8 cellular contexts compared by ENCODE assay signal in the genomic region with DNA sequence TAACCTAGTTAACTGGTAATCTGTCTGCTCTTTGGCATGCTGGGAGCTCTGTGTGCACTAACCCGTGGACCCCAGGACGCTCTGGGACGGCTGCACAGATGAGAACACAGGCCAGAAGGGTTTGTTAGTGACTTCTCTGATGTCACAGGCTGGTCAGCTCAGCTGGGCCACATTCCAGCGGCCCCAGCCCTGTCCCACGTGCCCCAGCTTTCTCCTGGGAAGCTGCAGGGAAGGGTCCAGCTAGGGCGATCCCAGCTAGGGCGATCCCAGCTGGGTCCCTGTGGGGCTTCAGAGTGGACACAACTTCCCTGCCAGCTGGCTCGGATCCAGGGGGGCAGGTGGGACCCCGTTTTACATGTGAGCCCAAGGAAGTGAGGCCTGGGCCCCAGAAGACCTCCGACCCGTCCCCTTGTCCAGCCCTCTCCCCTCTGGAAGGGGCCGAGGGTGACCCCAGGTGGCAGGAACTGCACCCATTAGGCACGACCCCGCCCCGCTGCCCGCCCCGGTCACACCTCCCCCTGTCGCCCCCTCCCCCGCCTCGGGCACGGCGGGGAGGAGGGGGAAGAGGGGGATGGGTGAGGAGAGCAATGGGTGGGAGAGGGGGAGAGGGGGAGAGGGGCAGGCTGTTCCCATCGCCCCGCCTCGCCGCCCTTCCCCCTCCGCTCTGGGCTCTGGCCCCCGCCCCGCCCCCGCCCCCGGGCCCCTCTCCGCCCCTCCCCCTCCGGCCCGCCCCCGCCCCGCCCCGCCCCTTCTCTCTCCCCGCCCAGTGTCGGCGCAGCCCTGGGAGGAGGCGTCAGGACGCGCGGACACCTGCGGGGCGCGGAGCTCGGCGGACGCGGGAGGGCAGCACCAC.
DNase-seq lines count a peak whose midpoint lies in the region; ATAC-seq and TF ChIP-seq lines count a peak whose summit lies in the region.

No MANE protein-coding gene starts in this region.

- peaks cover 44% of the 10 kb centered on the region for H3K4me1 Mint-ChIP-seq in WTC11
- H3K4me1 Mint-ChIP-seq in progenitor cell of endocrine pancreas (ENCODE audit: low read depth) = peaks cover 28% of the 10 kb centered on the region

- TF ChIP-seq CTCF in LNCaP clone FGC (IDR thresholded peaks at IDR 0.05; ENCODE audit: control insufficient read depth, extremely low read depth, insufficient read depth) = peak; percentile 46
- TF ChIP-seq CTCF in WTC11 (IDR thresholded peaks at IDR 0.05) = no peak
- peak; percentile 18 for TF ChIP-seq CTCF in progenitor cell of endocrine pancreas (IDR thresholded peaks at IDR 0.05; ENCODE audit: unreplicated experiment)

- H3K4me3 Mint-ChIP-seq in WTC11 = peak overlapping the region; percentile 64
- H3K4me3 Mint-ChIP-seq in progenitor cell of endocrine pancreas (ENCODE audit: low read depth) = peak overlapping the region; percentile 62

- peaks cover 3% of the 10 kb centered on the region; the same call in 1 of the 2 replicates for H3K36me3 Mint-ChIP-seq in WTC11
- H3K36me3 Mint-ChIP-seq in progenitor cell of endocrine pancreas (ENCODE audit: insufficient read depth) = no peaks in the 10 kb centered on the region

- peak overlapping the region; percentile 86 for H3K27ac Mint-ChIP-seq in WTC11
- H3K27ac Mint-ChIP-seq in progenitor cell of endocrine pancreas = peak overlapping the region; percentile 99

- peak; percentile 10 for DNase-seq in CD1c-positive myeloid dendritic cell (ENCODE audit: extremely low spot score)
- peak; percentile 85 for DNase-seq in GM19238 (ENCODE audit: insufficient read length, low spot score)
- no peak for DNase-seq in LNCaP clone FGC (ENCODE audit: low read depth)
- DNase-seq in WTC11 (ENCODE audit: low spot score) = peak; percentile 67
- DNase-seq in Right ventricle myocardium superior = peak; percentile 46
- DNase-seq in progenitor cell of endocrine pancreas (ENCODE audit: low spot score, unreplicated experiment) = peak; percentile 70
- DNase-seq in DMS114 treated with DMSO at 0.1 percent for 48 hours (lab: John Stamatoyannopoulos, UW; ENCODE audit: unreplicated experiment) = no peak

- ATAC-seq in WTC11 = peak; percentile 53
- peak; percentile 58 for ATAC-seq in Right ventricle myocardium superior (ENCODE audit: poor library complexity)
- ATAC-seq in HG02610 (IDR thresholded peaks at IDR 0.05; ENCODE audit: unreplicated experiment) = no peak

- intact Hi-C loops in Right ventricle myocardium superior (cut with DNase I) = no loop called here

- H3K4me3 ChIP-seq in LNCaP clone FGC (ENCODE audit: low read depth, low read length) = peak overlapping the region; percentile 31

- POLR2A ChIA-PET in WTC11 (lab: Charles Lee) = interaction anchor here (0.6 to 1.5 kb wide), 4 partner anchors 8 to 357 kb away, joined by 3 to 4 read pairs (median 3); no protein-coding TSS in a partner anchor

- H3K9me3 Mint-ChIP-seq in WTC11 (no peaks in the 10 kb centered on the region), progenitor cell of endocrine pancreas (ENCODE audit: low read depth) (no peaks in the 10 kb centered on the region)

- CTCF ChIA-PET in WTC11 (lab: Charles Lee) = interaction anchor here (0.9 to 2.5 kb wide), 7 partner anchors 8 to 253 kb away, joined by 3 to 11 read pairs (median 4); no protein-coding TSS in a partner anchor

- peaks cover 40% of the 10 kb centered on the region for H3K27me3 Mint-ChIP-seq in WTC11 (ENCODE audit: low read depth)
- peaks cover 2% of the 10 kb centered on the region for H3K27me3 Mint-ChIP-seq in progenitor cell of endocrine pancreas

TF ChIP-seq in WTC11, 78 proteins besides CTCF, POLR2A, EP300 and RAD21 (continues in another document):
- TF ChIP-seq, protein P1, sequence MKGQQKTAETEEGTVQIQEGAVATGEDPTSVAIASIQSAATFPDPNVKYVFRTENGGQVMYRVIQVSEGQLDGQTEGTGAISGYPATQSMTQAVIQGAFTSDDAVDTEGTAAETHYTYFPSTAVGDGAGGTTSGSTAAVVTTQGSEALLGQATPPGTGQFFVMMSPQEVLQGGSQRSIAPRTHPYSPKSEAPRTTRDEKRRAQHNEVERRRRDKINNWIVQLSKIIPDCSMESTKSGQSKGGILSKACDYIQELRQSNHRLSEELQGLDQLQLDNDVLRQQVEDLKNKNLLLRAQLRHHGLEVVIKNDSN (CRISPR knock-in tag; IDR thresholded peaks at IDR 0.05) = peak; percentile 68; the same call in 1 of the 2 replicates
- TF ChIP-seq NR2C2 (CRISPR knock-in tag; IDR thresholded peaks at IDR 0.05) = no peak
- TF ChIP-seq, protein P2, sequence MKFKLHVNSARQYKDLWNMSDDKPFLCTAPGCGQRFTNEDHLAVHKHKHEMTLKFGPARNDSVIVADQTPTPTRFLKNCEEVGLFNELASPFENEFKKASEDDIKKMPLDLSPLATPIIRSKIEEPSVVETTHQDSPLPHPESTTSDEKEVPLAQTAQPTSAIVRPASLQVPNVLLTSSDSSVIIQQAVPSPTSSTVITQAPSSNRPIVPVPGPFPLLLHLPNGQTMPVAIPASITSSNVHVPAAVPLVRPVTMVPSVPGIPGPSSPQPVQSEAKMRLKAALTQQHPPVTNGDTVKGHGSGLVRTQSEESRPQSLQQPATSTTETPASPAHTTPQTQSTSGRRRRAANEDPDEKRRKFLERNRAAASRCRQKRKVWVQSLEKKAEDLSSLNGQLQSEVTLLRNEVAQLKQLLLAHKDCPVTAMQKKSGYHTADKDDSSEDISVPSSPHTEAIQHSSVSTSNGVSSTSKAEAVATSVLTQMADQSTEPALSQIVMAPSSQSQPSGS (CRISPR knock-in tag; IDR thresholded peaks at IDR 0.05; ENCODE audit: borderline replicate concordance, low read depth) = no peak
- TF ChIP-seq MAX (CRISPR knock-in tag; IDR thresholded peaks at IDR 0.05) = peak; percentile 46; the same call in 1 of the 2 replicates
- peak; percentile 57 for TF ChIP-seq SP1 (CRISPR knock-in tag; conservative IDR thresholded peaks at IDR 0.05)
- peak; percentile 88 for TF ChIP-seq ZNF121 (CRISPR knock-in tag; IDR thresholded peaks at IDR 0.05)
- peak; percentile 27; the same call in 1 of the 2 replicates for TF ChIP-seq GABPB1 (CRISPR knock-in tag; IDR thresholded peaks at IDR 0.05)
- no peak for TF ChIP-seq SOX15 (CRISPR knock-in tag; IDR thresholded peaks at IDR 0.05)
- TF ChIP-seq, protein P3, sequence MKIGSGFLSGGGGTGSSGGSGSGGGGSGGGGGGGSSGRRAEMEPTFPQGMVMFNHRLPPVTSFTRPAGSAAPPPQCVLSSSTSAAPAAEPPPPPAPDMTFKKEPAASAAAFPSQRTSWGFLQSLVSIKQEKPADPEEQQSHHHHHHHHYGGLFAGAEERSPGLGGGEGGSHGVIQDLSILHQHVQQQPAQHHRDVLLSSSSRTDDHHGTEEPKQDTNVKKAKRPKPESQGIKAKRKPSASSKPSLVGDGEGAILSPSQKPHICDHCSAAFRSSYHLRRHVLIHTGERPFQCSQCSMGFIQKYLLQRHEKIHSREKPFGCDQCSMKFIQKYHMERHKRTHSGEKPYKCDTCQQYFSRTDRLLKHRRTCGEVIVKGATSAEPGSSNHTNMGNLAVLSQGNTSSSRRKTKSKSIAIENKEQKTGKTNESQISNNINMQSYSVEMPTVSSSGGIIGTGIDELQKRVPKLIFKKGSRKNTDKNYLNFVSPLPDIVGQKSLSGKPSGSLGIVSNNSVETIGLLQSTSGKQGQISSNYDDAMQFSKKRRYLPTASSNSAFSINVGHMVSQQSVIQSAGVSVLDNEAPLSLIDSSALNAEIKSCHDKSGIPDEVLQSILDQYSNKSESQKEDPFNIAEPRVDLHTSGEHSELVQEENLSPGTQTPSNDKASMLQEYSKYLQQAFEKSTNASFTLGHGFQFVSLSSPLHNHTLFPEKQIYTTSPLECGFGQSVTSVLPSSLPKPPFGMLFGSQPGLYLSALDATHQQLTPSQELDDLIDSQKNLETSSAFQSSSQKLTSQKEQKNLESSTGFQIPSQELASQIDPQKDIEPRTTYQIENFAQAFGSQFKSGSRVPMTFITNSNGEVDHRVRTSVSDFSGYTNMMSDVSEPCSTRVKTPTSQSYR (CRISPR knock-in tag; IDR thresholded peaks at IDR 0.05) = 0 out of 2 replicates have a peak, but pooled peaks have one; percentile 24
- TF ChIP-seq MYBL2 (CRISPR knock-in tag; IDR thresholded peaks at IDR 0.05) = 0 out of 2 replicates have a peak, but pooled peaks have one; percentile 37
- TF ChIP-seq ARID4B (CRISPR knock-in tag; IDR thresholded peaks at IDR 0.05; ENCODE audit: borderline replicate concordance) = no peak
- no peak for TF ChIP-seq RELA (CRISPR knock-in tag; IDR thresholded peaks at IDR 0.05; ENCODE audit: borderline replicate concordance)
- TF ChIP-seq ELF4 (CRISPR knock-in tag; IDR thresholded peaks at IDR 0.05; ENCODE audit: low read depth) = no peak

Comparison
In these comparisons a context has a peak if more than half of its experiments do, and no peak if none do; other contexts are left out.
1. DNase-seq: peak in CD1c-positive myeloid dendritic cell (single experiment), GM19238 (single experiment), WTC11 (single experiment), Right ventricle myocardium superior (single experiment) and progenitor cell of endocrine pancreas (single experiment); none in LNCaP clone FGC (single experiment) and DMS114 treated with DMSO at 0.1 percent for 48 hours (single experiment).